ENCODE assay signal across 21 cellular contexts in genomic region chr7:133912916-133913697, GRCh38.
DNase-seq lines count a peak whose midpoint lies in the region; ATAC-seq, FAIRE-seq and TF ChIP-seq lines count a peak whose summit lies in the region.
"Had no signal": no experiment of that assay in that cellular context is flagged by ENCODE, and none has a peak within 500 bp of the region (broad histone marks: within the 10 kb centered on the region; RNA-seq: fewer than 3 reads in every experiment).

No MANE protein-coding gene starts in this region.

- DNase-seq in EL (peak; percentile 63), LHCN-M2 (ENCODE audit: low read depth) (peak; percentile 54), brain microvascular endothelial cell (peak; percentile 2), keratinocyte (ENCODE audit: low read depth, low spot score) (peak; percentile 91), NOMO-1 (lab: John Stamatoyannopoulos, UW; ENCODE audit: unreplicated experiment in 2 of 2) (no peak), hippocampal formation (lab: John Stamatoyannopoulos, UW) (no peak)
- DNase-seq in activated CD8-positive, alpha-beta memory T cell treated with anti-CD3 and anti-CD28 coated beads, Interleukin-2, amount 50 U/mL, for 4 hours = no peak
- DNase-seq: anterior cingulate cortex; COR-L47; effector memory CD8-positive, alpha-beta T cell; hypothalamus; Kasumi-1; lower lobe of right lung; NCI-H1694 treated with DMSO at 0.1 percent for 48 hours; NCI-H524; SHP77; T1000 had no signal

- no peak overlapping the region for H3K9ac ChIP-seq in keratinocyte (ENCODE audit: control insufficient read depth, extremely low read depth, insufficient read depth, low read length)
- H3K9ac ChIP-seq: neural progenitor cell had no signal

- H4K20me1 ChIP-seq in keratinocyte (ENCODE audit: control insufficient read depth, extremely low read depth, insufficient read depth, low read length) = no peaks in the 10 kb centered on the region

- no peak overlapping the region for H2AFZ ChIP-seq in keratinocyte (ENCODE audit: control insufficient read depth, low read length)
- H2AFZ ChIP-seq: neural progenitor cell had no signal

- H3K4me3 ChIP-seq in brain microvascular endothelial cell (ENCODE audit: low read depth, low read length) = no peak overlapping the region
- no peak overlapping the region for H3K4me3 ChIP-seq in keratinocyte (ENCODE audit: control insufficient read depth in 2 of 3, extremely low read depth in 1 of 3, insufficient read depth in 2 of 3, low read depth in 1 of 3, low read length in 3 of 3)
- H3K4me3 ChIP-seq: HAP-1, lower lobe of right lung, neural progenitor cell, skin epidermis had no signal

- H3K27ac ChIP-seq in brain microvascular endothelial cell (no peak overlapping the region), keratinocyte (ENCODE audit: control insufficient read depth, insufficient read depth, low read length) (peak overlapping the region; percentile 34)
- H3K27ac ChIP-seq: lower lobe of right lung, neural progenitor cell, skin epidermis had no signal

- H3K4me1 ChIP-seq in keratinocyte (ENCODE audit: control insufficient read depth, extremely low read depth, insufficient read depth, low read length) = peaks cover 32% of the 10 kb centered on the region
- H3K4me1 ChIP-seq: HAP-1, lower lobe of right lung had no signal

- TF ChIP-seq CTCF in brain microvascular endothelial cell (IDR thresholded peaks at IDR 0.05; ENCODE audit: low read depth, low read length, missing control alignments) (no peak), keratinocyte (optimal IDR thresholded peaks at IDR 0.05 in 1 of 3, IDR thresholded peaks at IDR 0.05 in 1 of 3, conservative IDR thresholded peaks at IDR 0.05 in 1 of 3; ENCODE audit: extremely low read depth in 1 of 3, insufficient read depth in 2 of 3, low read length in 3 of 3) (no peak)

- in situ Hi-C loops in brain microvascular endothelial cell (cut with HindIII; ENCODE audit: low pct_ligation_motif_present, low sequenced_read_pairs) = no loop called here

- peak; percentile 97 for FAIRE-seq in keratinocyte (lab: Jason Lieb, UNC)

- H3K4me2 ChIP-seq in keratinocyte (ENCODE audit: control insufficient read depth, extremely low read depth, insufficient read depth, low read depth, low read length) = peak overlapping the region; percentile 62
- H3K4me2 ChIP-seq: neural progenitor cell had no signal

- ATAC-seq in HG02884 (IDR thresholded peaks at IDR 0.05; ENCODE audit: unreplicated experiment) = no peak
- ATAC-seq: effector memory CD8-positive, alpha-beta T cell; lower lobe of right lung had no signal

- dilution Hi-C loops in keratinocyte (cut with MboI; ENCODE audit: extremely low pct_ligation_motif_present, low sequenced_read_pairs) = no loop called here

- H3K36me3 ChIP-seq in brain microvascular endothelial cell (replicated peaks) (no peaks in the 10 kb centered on the region), keratinocyte (ENCODE audit: control insufficient read depth in 2 of 2, extremely low read depth in 1 of 2, insufficient read depth in 2 of 2, low read length in 2 of 2) (no peaks in the 10 kb centered on the region)
- H3K36me3 ChIP-seq: HAP-1, neural progenitor cell had no signal

- H3K27me3 ChIP-seq in brain microvascular endothelial cell (replicated peaks) (no peaks in the 10 kb centered on the region), keratinocyte (ENCODE audit: control insufficient read depth, extremely low read depth, insufficient read depth, low read length) (no peaks in the 10 kb centered on the region)
- H3K27me3 ChIP-seq: neural progenitor cell had no signal

- no peaks in the 10 kb centered on the region for H3K79me2 ChIP-seq in keratinocyte (ENCODE audit: control insufficient read depth, insufficient read depth, low read length)

- no peaks in the 10 kb centered on the region for H3K9me1 ChIP-seq in keratinocyte (ENCODE audit: control insufficient read depth, extremely low read depth, insufficient read depth, low read length)

- peaks cover 1% of the 10 kb centered on the region for H3K9me3 ChIP-seq in keratinocyte (ENCODE audit: control insufficient read depth, low read depth, low read length)
- H3K9me3 ChIP-seq: HAP-1, lower lobe of right lung had no signal

Comparison
In these comparisons a context has a peak if more than half of its experiments do, and no peak if none do; other contexts are left out.
1. DNase-seq: peak in EL (single experiment), LHCN-M2 (single experiment), brain microvascular endothelial cell (single experiment) and keratinocyte (single experiment); none in NOMO-1 (0 of 2), activated CD8-positive, alpha-beta memory T cell treated with anti-CD3 and anti-CD28 coated beads, Interleukin-2, amount 50 U/mL, for 4 hours (single experiment) and hippocampal formation (0 of 2).